In the genomic region with DNA sequence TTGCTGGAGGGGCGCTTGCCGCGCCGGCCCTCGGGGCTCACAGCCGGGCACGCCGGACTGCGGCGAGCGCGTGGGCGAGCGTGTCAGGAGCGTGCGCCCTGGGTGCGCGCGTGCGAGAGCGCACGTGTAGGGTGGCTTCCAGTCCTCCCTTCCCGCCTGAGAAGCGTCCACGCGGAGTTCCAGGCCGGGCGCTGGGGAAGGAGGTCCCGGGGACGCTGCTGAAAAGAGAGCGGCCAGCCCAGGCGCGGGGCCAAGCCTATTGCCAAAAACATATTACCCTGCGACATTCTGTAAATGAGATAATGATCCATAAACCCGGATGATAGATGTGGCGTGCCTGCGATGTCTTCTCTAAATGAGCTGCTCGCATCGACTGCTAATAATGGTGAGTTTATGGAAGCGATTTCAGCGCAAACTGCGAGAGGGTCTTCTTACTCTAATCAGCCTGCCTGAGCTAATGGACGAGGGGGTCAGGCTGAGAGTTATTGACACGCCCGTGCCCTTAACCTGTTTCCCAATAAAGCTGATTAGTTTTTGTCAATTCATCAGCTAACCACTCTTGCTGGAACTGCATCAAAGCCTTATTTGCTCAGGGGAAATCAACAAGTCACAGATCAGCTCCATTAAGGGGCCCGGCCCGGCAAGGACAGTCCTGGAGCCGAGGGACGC, we compare ENCODE assay signal across 2 cellular contexts.
TF ChIP-seq lines count a peak whose summit lies in the region.

No MANE protein-coding gene starts in this region.

TF ChIP-seq in K562, 482 proteins besides CTCF, POLR2A, EP300 and RAD21:
- TF ChIP-seq MAX (CRISPR knock-in tag; IDR thresholded peaks at IDR 0.05): 0 out of 2 replicates have a peak, but pooled peaks have one; percentile 26
- TF ChIP-seq EZH2 (IDR thresholded peaks at IDR 0.05; ENCODE audit: borderline replicate concordance, low read depth, low read length): peak; percentile 32; the same call in 1 of the 2 replicates
- TF ChIP-seq CTBP1 (IDR thresholded peaks at IDR 0.05; ENCODE audit: borderline replicate concordance): no peak
- no peak for TF ChIP-seq IRF9 (tag; IDR thresholded peaks at IDR 0.05)
- no peak for TF ChIP-seq ZFPM2 (CRISPR knock-in tag; IDR thresholded peaks at IDR 0.05)
- no peak for TF ChIP-seq TAF7 (tag; IDR thresholded peaks at IDR 0.05)
- TF ChIP-seq, protein P1, sequence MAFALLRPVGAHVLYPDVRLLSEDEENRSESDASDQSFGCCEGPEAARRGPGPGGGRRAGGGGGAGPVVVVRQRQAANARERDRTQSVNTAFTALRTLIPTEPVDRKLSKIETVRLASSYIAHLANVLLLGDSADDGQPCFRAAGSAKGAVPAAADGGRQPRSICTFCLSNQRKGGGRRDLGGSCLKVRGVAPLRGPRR (CRISPR knock-in tag; IDR thresholded peaks at IDR 0.05): no peak
- no peak for TF ChIP-seq CHCHD3 (CRISPR knock-in tag; IDR thresholded peaks at IDR 0.05)
- no peak for TF ChIP-seq ZBTB17 (CRISPR knock-in tag; IDR thresholded peaks at IDR 0.05)
- TF ChIP-seq GATAD2A (IDR thresholded peaks at IDR 0.05): no peak
- no peak for TF ChIP-seq HIVEP1 (CRISPR knock-in tag; IDR thresholded peaks at IDR 0.05)
- TF ChIP-seq SREBF2 (CRISPR knock-in tag; IDR thresholded peaks at IDR 0.05): no peak
- TF ChIP-seq, protein P2, sequence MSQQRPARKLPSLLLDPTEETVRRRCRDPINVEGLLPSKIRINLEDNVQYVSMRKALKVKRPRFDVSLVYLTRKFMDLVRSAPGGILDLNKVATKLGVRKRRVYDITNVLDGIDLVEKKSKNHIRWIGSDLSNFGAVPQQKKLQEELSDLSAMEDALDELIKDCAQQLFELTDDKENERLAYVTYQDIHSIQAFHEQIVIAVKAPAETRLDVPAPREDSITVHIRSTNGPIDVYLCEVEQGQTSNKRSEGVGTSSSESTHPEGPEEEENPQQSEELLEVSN (IDR thresholded peaks at IDR 0.05; ENCODE audit: borderline replicate concordance in 1 of 2, extremely low read depth in 1 of 2, insufficient read depth in 1 of 2, insufficient read length in 1 of 2, low read depth in 1 of 2, low read length in 1 of 2, poor library complexity in 1 of 2, severe bottlenecking in 1 of 2): peak in 1 of 2 experiments; percentile 60
- TF ChIP-seq PHB2 (IDR thresholded peaks at IDR 0.05; ENCODE audit: low read depth): no peak
- TF ChIP-seq E2F5 (CRISPR knock-in tag; IDR thresholded peaks at IDR 0.05): no peak
- TF ChIP-seq HDAC2 (IDR thresholded peaks at IDR 0.05): no peak
- no peak for TF ChIP-seq U2AF2 (optimal IDR thresholded peaks at IDR 0.05; ENCODE audit: low read depth, low read length)
- TF ChIP-seq ZBTB7A (IDR thresholded peaks at IDR 0.05; ENCODE audit: borderline replicate concordance, control insufficient read depth, low read depth, low read length): no peak
TF ChIP-seq in K562: peak in this region for 3.

TF ChIP-seq in neural cell, 6 proteins besides CTCF, POLR2A, EP300 and RAD21:
- TF ChIP-seq EZH2 (IDR thresholded peaks at IDR 0.05; ENCODE audit: borderline replicate concordance, insufficient read depth, low read length, poor library complexity, severe bottlenecking): peak; percentile 15
- no peak for TF ChIP-seq SMC3 (conservative IDR thresholded peaks at IDR 0.05; ENCODE audit: poor library complexity)
- TF ChIP-seq TAF1 (IDR thresholded peaks at IDR 0.05; ENCODE audit: low read depth): no peak
